27 cellular contexts compared by ENCODE assay signal in genomic region chr15:92104069-92104468, GRCh38.
"Had no signal": no experiment of that assay in that cellular context is flagged by ENCODE, and none has a peak within 500 bp of the region (broad histone marks: within the 10 kb centered on the region; RNA-seq: fewer than 3 reads in every experiment).

No MANE protein-coding gene starts in this region.

- H3K27me3 Mint-ChIP-seq: activated CD4-positive, alpha-beta T cell treated with anti-CD3 and anti-CD28 coated beads for 36 hours; activated CD8-positive, alpha-beta memory T cell treated with anti-CD3 and anti-CD28 coated beads, Interleukin-2, amount 10 ng/mL, durations not matched to agents 7 days and 5 days; activated naive CD8-positive, alpha-beta T cell had no signal

- H3K4me3 ChIP-seq: body of pancreas, esophagus squamous epithelium, heart right ventricle, right lobe of liver, thoracic aorta, uterus had no signal

- DNase-seq: activated CD4-positive, alpha-beta T cell treated with anti-CD3 and anti-CD28 coated beads for 36 hours; activated CD4-positive, CD25-positive, alpha-beta regulatory T cell; activated CD8-positive, alpha-beta memory T cell treated with anti-CD3 and anti-CD28 coated beads, Interleukin-2, amount 10 ng/mL, durations not matched to agents 7 days and 5 days; activated CD8-positive, alpha-beta T cell treated with anti-CD3 and anti-CD28 coated beads, Interleukin-2, amount 10 ng/mL, durations not matched to agents 7 days and 5 days; activated effector memory CD4-positive, alpha-beta T cell treated with Interleukin-2 at 50 U/mL for 16 hours; activated naive CD4-positive, alpha-beta T cell treated with Interleukin-2 at 50 U/mL for 16 hours; activated T-cell treated with anti-CD3 and anti-CD28 coated beads, Interleukin-2, amount 50 U/mL, for 48 hours; anterior cingulate cortex; body of pancreas; dermis blood vessel endothelial cell; effector CD4-positive, alpha-beta T cell; esophagus squamous epithelium; foreskin melanocyte; heart right ventricle; kidney glomerular epithelial cell; left ventricle myocardium superior; occipital lobe; right lobe of liver; stimulated activated CD4-positive, alpha-beta T cell treated with anti-CD3 and anti-CD28 coated beads, Interleukin-2, amount 100 ng/mL, for 48 hours; stimulated activated naive CD8-positive, alpha-beta T cell treated with anti-CD3 and anti-CD28 coated beads, Interleukin-15, Interleukin-2, amounts not matched to agents 100 U/mL and 50 U/mL, for 24 hours; uterus had no signal

- H3K4me3 Mint-ChIP-seq: activated CD4-positive, alpha-beta T cell treated with anti-CD3 and anti-CD28 coated beads for 36 hours; activated CD8-positive, alpha-beta memory T cell treated with anti-CD3 and anti-CD28 coated beads, Interleukin-2, amount 10 ng/mL, durations not matched to agents 7 days and 5 days; activated CD8-positive, alpha-beta T cell treated with anti-CD3 and anti-CD28 coated beads, Interleukin-2, amount 10 ng/mL, durations not matched to agents 7 days and 5 days; activated naive CD8-positive, alpha-beta T cell; nephron; T-helper 2 cell treated with Interferon-gamma antibody and Interleukin-4, amounts not matched to agents 5 μg/mL and 100 μg/mL, for 36 hours; type B pancreatic cell had no signal

- H3K27ac Mint-ChIP-seq: activated CD4-positive, alpha-beta T cell treated with anti-CD3 and anti-CD28 coated beads for 36 hours; activated CD8-positive, alpha-beta memory T cell treated with anti-CD3 and anti-CD28 coated beads, Interleukin-2, amount 10 ng/mL, durations not matched to agents 7 days and 5 days; activated CD8-positive, alpha-beta T cell treated with anti-CD3 and anti-CD28 coated beads, Interleukin-2, amount 10 ng/mL, durations not matched to agents 7 days and 5 days; activated naive CD8-positive, alpha-beta T cell; nephron; T-helper 2 cell treated with Interferon-gamma antibody and Interleukin-4, amounts not matched to agents 5 μg/mL and 100 μg/mL, for 36 hours; type B pancreatic cell had no signal

- H3K4me1 ChIP-seq: body of pancreas, esophagus squamous epithelium, right lobe of liver, uterus had no signal

- ATAC-seq: activated CD4-positive, alpha-beta T cell treated with anti-CD3 and anti-CD28 coated beads for 36 hours; activated CD8-positive, alpha-beta memory T cell treated with anti-CD3 and anti-CD28 coated beads, Interleukin-2, amount 10 ng/mL, durations not matched to agents 7 days and 5 days; activated CD8-positive, alpha-beta T cell treated with anti-CD3 and anti-CD28 coated beads, Interleukin-2, amount 10 ng/mL, durations not matched to agents 7 days and 5 days; body of pancreas; heart right ventricle; left ventricle myocardium superior; right lobe of liver; stimulated activated naive CD8-positive, alpha-beta T cell treated with anti-CD3 and anti-CD28 coated beads, Interleukin-15, Interleukin-2, amounts not matched to agents 100 U/mL and 50 U/mL, for 24 hours had no signal

- H3K9me3 ChIP-seq: body of pancreas, esophagus squamous epithelium, heart right ventricle, right lobe of liver, thoracic aorta, uterus had no signal

- H3K9me3 Mint-ChIP-seq: nephron had no signal

- H3K27me3 ChIP-seq: body of pancreas, esophagus squamous epithelium, heart right ventricle, right lobe of liver, uterus had no signal

- H3K27ac ChIP-seq: body of pancreas, epithelial cell of prostate, esophagus squamous epithelium, heart right ventricle, right lobe of liver, thoracic aorta, uterus had no signal

- H3K36me3 ChIP-seq: right lobe of liver, thoracic aorta, uterus had no signal
